In the genomic region with DNA sequence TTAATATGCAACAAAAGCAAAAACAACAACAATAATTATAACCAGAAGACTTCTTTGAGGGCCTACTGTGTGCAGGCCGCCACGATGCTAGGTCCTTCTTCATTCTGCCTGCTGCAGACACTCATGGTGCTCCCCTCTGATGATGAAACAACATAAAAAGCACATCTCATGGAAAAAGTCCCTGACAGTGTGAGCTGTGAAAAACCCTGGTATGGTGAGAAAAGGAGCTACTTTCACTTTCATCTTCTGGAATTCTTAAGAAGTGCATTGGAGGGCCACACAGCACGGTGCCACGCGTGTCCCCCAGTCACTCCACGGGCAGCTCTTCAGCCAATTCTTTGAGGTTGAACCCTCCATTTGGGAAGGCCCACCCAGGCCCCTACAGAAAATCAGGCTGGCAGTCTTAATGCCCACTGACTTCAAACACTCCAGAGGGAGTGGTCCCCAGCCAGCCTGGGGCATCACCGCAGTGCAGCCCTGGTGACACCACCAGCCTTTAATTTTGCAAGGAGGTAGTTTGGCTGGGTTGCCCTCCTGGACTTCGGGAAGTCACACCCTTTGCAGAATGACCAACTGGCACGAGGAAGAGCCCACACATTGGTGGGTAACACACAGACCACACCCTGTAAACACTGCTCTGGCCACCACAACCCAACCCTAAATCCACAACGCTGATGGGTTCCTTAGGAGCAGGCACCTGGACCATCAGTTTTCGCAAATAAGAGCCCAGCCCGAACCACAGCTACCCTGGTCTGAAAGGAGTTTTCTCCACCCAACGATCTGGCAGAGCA, we compare ENCODE assay signal across 15 cellular contexts. TPM values are rescaled to one million over a fixed set of nuclear protein-coding genes. Genes with fewer than 3 reads are reported as not detected.
DNase-seq lines count a peak whose midpoint lies in the region; ATAC-seq, FAIRE-seq and TF ChIP-seq lines count a peak whose summit lies in the region.
"Had no signal": no experiment of that assay in that cellular context is flagged by ENCODE, and none has a peak within 500 bp of the region (broad histone marks: within the 10 kb centered on the region; RNA-seq: fewer than 3 reads in every experiment).

No MANE protein-coding gene starts in this region.

- H3K27ac ChIP-seq in HCT116 (ENCODE audit: low read depth, low read length): no peak overlapping the region
- no peak overlapping the region for H3K27ac ChIP-seq in astrocyte (ENCODE audit: low read depth, low read length)
- peak overlapping the region; percentile 23 for H3K27ac ChIP-seq in temporal lobe (ENCODE audit: low read depth, low read length)
- H3K27ac ChIP-seq: C4-2B, parathyroid adenoma had no signal

- ATAC-seq in HCT116: no peak
- ATAC-seq: activated T-cell treated with anti-CD3 and anti-CD28 coated beads, Interleukin-2, amount 50 U/mL, for 4 hours had no signal

- DNase-seq in HCT116 (ENCODE audit: low read depth, low spot score) (no peak), astrocyte (ENCODE audit: low read depth) (no peak), fibroblast of the aortic adventitia (ENCODE audit: low read depth) (peak; percentile 55), hypothalamus (lab: John Stamatoyannopoulos, UW) (no peak), NCI-H2171 treated with DMSO at 0.1 percent for 48 hours (lab: John Stamatoyannopoulos, UW) (no peak)
- DNase-seq in T-helper 2 cell treated with Interferon-gamma antibody and Interleukin-4, amounts not matched to agents 5 μg/mL and 100 μg/mL, for 36 hours (ENCODE audit: low spot score): no peak
- DNase-seq: activated CD4-positive, alpha-beta T cell treated with anti-CD3 and anti-CD28 coated beads, Interleukin-2, amount 10 ng/mL, durations not matched to agents 7 days and 5 days; activated T-cell treated with anti-CD3 and anti-CD28 coated beads, Interleukin-2, amount 50 U/mL, for 4 hours; DND-41; islet precursor cell; NCI-H2081 treated with DMSO at 0.1 percent for 48 hours; SHP77 had no signal

- H3K9me2 ChIP-seq in HCT116 (ENCODE audit: insufficient read depth): no peaks in the 10 kb centered on the region

- H3K36me3 Mint-ChIP-seq in astrocyte (ENCODE audit: low read depth, unreplicated experiment): peaks cover 3% of the 10 kb centered on the region
- H3K36me3 Mint-ChIP-seq in T-helper 2 cell treated with Interferon-gamma antibody and Interleukin-4, amounts not matched to agents 5 μg/mL and 100 μg/mL, for 36 hours (ENCODE audit: low read depth): no peaks in the 10 kb centered on the region

- no TSS peak for BruUV-seq in HCT116 (replicated peaks; lab: Mats Ljungman, UMichigan)

- no peak for TF ChIP-seq CTCF in HCT116 (IDR thresholded peaks at IDR 0.05 in 2 of 3, conservative IDR thresholded peaks at IDR 0.05 in 1 of 3; ENCODE audit: borderline replicate concordance in 1 of 3, insufficient read depth in 1 of 3, low read depth in 2 of 3, low read length in 2 of 3)
- no peak for TF ChIP-seq CTCF in astrocyte (IDR thresholded peaks at IDR 0.05; ENCODE audit: insufficient read depth, low read depth, low read length)
- TF ChIP-seq CTCF in fibroblast of the aortic adventitia (IDR thresholded peaks at IDR 0.05; ENCODE audit: insufficient read depth, low read length): no peak

- H3K27me3 ChIP-seq in HCT116 (ENCODE audit: insufficient read depth, low read length): no peaks in the 10 kb centered on the region
- no peaks in the 10 kb centered on the region for H3K27me3 ChIP-seq in astrocyte (ENCODE audit: insufficient read depth, low read length)

- RAD21 ChIA-PET in HCT116 (lab: Charles Lee; ENCODE audit: low non-redundant PET in 1 of 2, low total read pairs in 2 of 2, uncharacterized antibody in 2 of 2, unreplicated experiment in 2 of 2): no interaction called here

- H3K27ac Mint-ChIP-seq in astrocyte (ENCODE audit: unreplicated experiment): peak overlapping the region; percentile 27
- H3K27ac Mint-ChIP-seq in T-helper 2 cell treated with Interferon-gamma antibody and Interleukin-4, amounts not matched to agents 5 μg/mL and 100 μg/mL, for 36 hours: no peak overlapping the region
- H3K27ac Mint-ChIP-seq: activated CD4-positive, alpha-beta T cell treated with anti-CD3 and anti-CD28 coated beads, Interleukin-2, amount 10 ng/mL, durations not matched to agents 7 days and 5 days had no signal

- CTCF ChIA-PET in HCT116 (lab: Charles Lee): interaction anchor here (0.8 kb wide), 1 partner anchor 82 kb away, joined by 3 read pairs; no protein-coding TSS in a partner anchor

- H3K4me1 Mint-ChIP-seq in astrocyte (ENCODE audit: low read depth, unreplicated experiment): peaks cover 23% of the 10 kb centered on the region
- no peaks in the 10 kb centered on the region for H3K4me1 Mint-ChIP-seq in T-helper 2 cell treated with Interferon-gamma antibody and Interleukin-4, amounts not matched to agents 5 μg/mL and 100 μg/mL, for 36 hours (ENCODE audit: low read depth)
- H3K4me1 Mint-ChIP-seq: activated CD4-positive, alpha-beta T cell treated with anti-CD3 and anti-CD28 coated beads, Interleukin-2, amount 10 ng/mL, durations not matched to agents 7 days and 5 days had no signal

- H3K4me1 ChIP-seq in HCT116 (ENCODE audit: control insufficient read depth in 1 of 2, insufficient read depth in 2 of 2, low read length in 2 of 2) (peaks cover 3 to 15% of the 10 kb centered on the region in 2 experiments; a peak in 2 of 4 replicates), astrocyte (ENCODE audit: insufficient read depth, low read length) (peaks cover 10% of the 10 kb centered on the region)
- H3K4me1 ChIP-seq: parathyroid adenoma had no signal

- no peak overlapping the region for H3K4me3 Mint-ChIP-seq in astrocyte (ENCODE audit: unreplicated experiment)
- H3K4me3 Mint-ChIP-seq in T-helper 2 cell treated with Interferon-gamma antibody and Interleukin-4, amounts not matched to agents 5 μg/mL and 100 μg/mL, for 36 hours: no peak overlapping the region
- H3K4me3 Mint-ChIP-seq: activated CD4-positive, alpha-beta T cell treated with anti-CD3 and anti-CD28 coated beads, Interleukin-2, amount 10 ng/mL, durations not matched to agents 7 days and 5 days; activated T-cell treated with anti-CD3 and anti-CD28 coated beads, Interleukin-2, amount 50 U/mL, for 4 hours had no signal

- no peaks in the 10 kb centered on the region for H3K9me3 Mint-ChIP-seq in astrocyte (ENCODE audit: unreplicated experiment)
- H3K9me3 Mint-ChIP-seq in T-helper 2 cell treated with Interferon-gamma antibody and Interleukin-4, amounts not matched to agents 5 μg/mL and 100 μg/mL, for 36 hours: no peaks in the 10 kb centered on the region
- H3K9me3 Mint-ChIP-seq: activated CD4-positive, alpha-beta T cell treated with anti-CD3 and anti-CD28 coated beads, Interleukin-2, amount 10 ng/mL, durations not matched to agents 7 days and 5 days; activated T-cell treated with anti-CD3 and anti-CD28 coated beads, Interleukin-2, amount 50 U/mL, for 4 hours had no signal

- no peaks in the 10 kb centered on the region for H3K9me3 ChIP-seq in HCT116 (ENCODE audit: control insufficient read depth in 1 of 2, insufficient read depth in 1 of 2, low read depth in 1 of 2, low read length in 2 of 2)
- H3K9me3 ChIP-seq in astrocyte (ENCODE audit: insufficient read depth, low read depth, low read length): no peaks in the 10 kb centered on the region

- intact Hi-C loops in HCT116 (cut with micrococcal nuclease): no loop called here

- no peak for TF ChIP-seq POLR2A in HCT116 (IDR thresholded peaks at IDR 0.05; ENCODE audit: borderline replicate concordance, extremely low read depth, insufficient read depth, insufficient read length)

- H3K79me2 ChIP-seq in HCT116 (ENCODE audit: insufficient read depth, low read length) (no peaks in the 10 kb centered on the region), astrocyte (ENCODE audit: insufficient read depth, low read length) (peaks cover 70% of the 10 kb centered on the region)
- H3K79me2 ChIP-seq: parathyroid adenoma had no signal

- POLR2A ChIA-PET in HCT116 (lab: Charles Lee): no interaction called here

- H3K4me2 ChIP-seq in HCT116 (ENCODE audit: low read length) (peak overlapping the region; percentile 16), astrocyte (ENCODE audit: low read length) (peak overlapping the region; percentile 30)

- no peak overlapping the region for H3K9ac ChIP-seq in HCT116 (ENCODE audit: low read length)
- H3K9ac ChIP-seq in astrocyte (ENCODE audit: low read length): no peak overlapping the region
- H3K9ac ChIP-seq: parathyroid adenoma had no signal

- no peaks in the 10 kb centered on the region for H4K20me1 ChIP-seq in HCT116 (ENCODE audit: insufficient read depth)
- H4K20me1 ChIP-seq in astrocyte (ENCODE audit: insufficient read depth, low read length): peaks cover 11% of the 10 kb centered on the region

- H2AFZ ChIP-seq in HCT116 (ENCODE audit: low read depth, low read length, poor library complexity, severe bottlenecking): no peak overlapping the region
- no peak overlapping the region for H2AFZ ChIP-seq in astrocyte (ENCODE audit: low read depth, low read length)
- H2AFZ ChIP-seq: parathyroid adenoma had no signal

- H3K36me3 ChIP-seq in HCT116 (ENCODE audit: control insufficient read depth in 1 of 2, insufficient read depth in 2 of 2, low read length in 2 of 2) (no peaks in the 10 kb centered on the region), astrocyte (ENCODE audit: insufficient read depth, low read length) (no peaks in the 10 kb centered on the region)

- FAIRE-seq in astrocyte (lab: Jason Lieb, UNC): no peak

- TF ChIP-seq RAD21 in HCT116 (IDR thresholded peaks at IDR 0.05; ENCODE audit: low read depth): no peak

- H3K4me3 ChIP-seq in HCT116 (replicated peaks in 1 of 2; ENCODE audit: low read depth in 1 of 2, low read length in 2 of 2): no peak overlapping the region
- H3K4me3 ChIP-seq in astrocyte (ENCODE audit: insufficient read depth, low read depth, low read length): no peak overlapping the region
- H3K4me3 ChIP-seq in fibroblast of the aortic adventitia (ENCODE audit: low read depth, low read length): no peak overlapping the region

- H3K27me3 Mint-ChIP-seq in astrocyte (ENCODE audit: low read depth, unreplicated experiment): no peaks in the 10 kb centered on the region
- peaks cover 20% of the 10 kb centered on the region for H3K27me3 Mint-ChIP-seq in T-helper 2 cell treated with Interferon-gamma antibody and Interleukin-4, amounts not matched to agents 5 μg/mL and 100 μg/mL, for 36 hours (ENCODE audit: low read depth)

TF ChIP-seq in HCT116, 20 proteins besides CTCF, POLR2A, EP300 and RAD21 (continues in another document):
- TF ChIP-seq, protein P1, sequence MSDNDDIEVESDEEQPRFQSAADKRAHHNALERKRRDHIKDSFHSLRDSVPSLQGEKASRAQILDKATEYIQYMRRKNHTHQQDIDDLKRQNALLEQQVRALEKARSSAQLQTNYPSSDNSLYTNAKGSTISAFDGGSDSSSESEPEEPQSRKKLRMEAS (IDR thresholded peaks at IDR 0.05): no peak
- TF ChIP-seq SIN3A (IDR thresholded peaks at IDR 0.05; ENCODE audit: low read depth) (no peak), SRF (IDR thresholded peaks at IDR 0.05; ENCODE audit: low read depth) (no peak), CEBPB (IDR thresholded peaks at IDR 0.05; ENCODE audit: low read depth) (no peak), TCF7L2 (IDR thresholded peaks at IDR 0.05; ENCODE audit: borderline replicate concordance, extremely low read depth, insufficient read depth, insufficient read length) (no peak)

RNA-seq across cellular contexts. Expression of gene KCNMA1, which starts 7.6 kb away (rescaled TPM):
- total RNA-seq in HCT116 (2021; ENCODE audit: unreplicated experiment) (0.49 TPM), astrocyte (43.3 and 45.8 TPM in 2 replicates), fibroblast of the aortic adventitia (ENCODE audit: low replicate concordance) (40.1 and 106 TPM in 2 replicates), temporal lobe (49.2 TPM)
- not detected in 2 replicates for polyA plus RNA-seq in HCT116 (2012)
- total RNA-seq: activated CD4-positive, alpha-beta T cell treated with anti-CD3 and anti-CD28 coated beads, Interleukin-2, amount 10 ng/mL, durations not matched to agents 7 days and 5 days had no signal

Comparison
In these comparisons a context has a peak if more than half of its experiments do, and no peak if none do; other contexts are left out.
1. RNA of gene KCNMA1, which starts 7.6 kb away (total RNA-seq): 40.1 to 106 TPM in fibroblast of the aortic adventitia, 49.2 TPM in temporal lobe (single experiment) and 43.3 to 45.8 TPM in astrocyte; 0.49 TPM in HCT116 (single experiment); every median in the first group is over 10 times any median in the second.